16 cellular contexts compared by ENCODE assay signal in the genomic region with DNA sequence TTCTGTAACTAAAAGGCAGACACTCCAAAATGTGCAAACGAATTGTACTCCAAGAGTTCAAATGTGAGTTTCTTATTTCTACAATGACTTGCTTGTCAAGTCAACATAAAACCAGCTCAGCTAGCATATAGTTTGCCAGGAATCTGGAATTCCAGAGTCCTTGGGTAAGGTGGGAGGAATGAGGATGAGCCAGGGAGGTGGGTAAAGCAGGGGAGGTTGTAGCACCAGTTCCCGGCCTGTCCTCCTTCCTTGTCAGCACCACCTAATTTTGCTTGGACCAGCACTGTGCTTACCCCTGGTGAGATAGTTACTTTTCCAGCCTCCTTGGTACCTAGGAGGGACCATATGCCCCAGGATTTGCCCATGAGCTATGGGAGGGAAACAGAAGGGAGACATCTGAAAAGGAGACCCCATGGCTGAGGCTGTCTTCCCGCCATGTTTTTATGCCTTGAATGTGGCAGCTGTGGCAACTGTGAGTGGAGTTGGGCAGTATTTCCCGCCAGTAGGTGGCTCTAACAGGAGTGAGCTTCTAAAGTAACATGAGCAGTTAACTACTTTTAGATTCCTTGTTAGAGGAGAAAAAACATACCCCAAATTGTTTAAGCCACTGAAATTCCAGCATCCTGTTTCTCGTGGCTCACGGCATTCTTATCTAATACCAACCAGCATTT.
DNase-seq lines count a peak whose midpoint lies in the region; ATAC-seq and TF ChIP-seq lines count a peak whose summit lies in the region.
"Had no signal": no experiment of that assay in that cellular context is flagged by ENCODE, and none has a peak within 500 bp of the region (broad histone marks: within the 10 kb centered on the region; RNA-seq: fewer than 3 reads in every experiment).

No MANE protein-coding gene starts in this region.

- H2AFZ ChIP-seq in MM.1S (ENCODE audit: low read length) = no peak overlapping the region

- H3F3A ChIP-seq in MM.1S (ENCODE audit: insufficient read depth, low read length) = no peaks in the 10 kb centered on the region

- H3K27ac Mint-ChIP-seq in WTC11 = no peak overlapping the region
- H3K27ac Mint-ChIP-seq: activated B cell treated with CpG ODN at 0.5 μM for 24 hours; activated CD8-positive, alpha-beta memory T cell treated with anti-CD3 and anti-CD28 coated beads, Interleukin-2, amount 10 ng/mL, durations not matched to agents 7 days and 5 days; CD4-positive, CD25-positive, alpha-beta regulatory T cell; natural killer cell treated with Interleukin-12 subunit alpha and Interleukin-12 subunit beta and Interleukin-15 and Interleukin-18, amount 100 ng/mL, for 72 hours had no signal

- H3K18ac ChIP-seq in mesendoderm (ENCODE audit: low read length) = no peak overlapping the region

- no peaks in the 10 kb centered on the region for H4K20me1 ChIP-seq in MM.1S (ENCODE audit: insufficient read depth, low read length)

- H2BK5ac ChIP-seq in mesendoderm (ENCODE audit: low read length) = no peak overlapping the region

- H3K9ac ChIP-seq in MM.1S (ENCODE audit: low read length) (no peak overlapping the region), mesendoderm (ENCODE audit: low read length) (no peak overlapping the region)

- DNase-seq in GM12864 (ENCODE audit: low read depth) (no peak), MM.1S (no peak), WTC11 (ENCODE audit: low spot score) (peak; percentile 57), mesendoderm (peak; percentile 64), NCI-H446 treated with DMSO at 0.1 percent for 48 hours (lab: John Stamatoyannopoulos, UW) (no peak), upper lobe of left lung (no peak)
- DNase-seq: activated B cell treated with CpG ODN at 0.5 μM for 24 hours; activated CD8-positive, alpha-beta memory T cell treated with anti-CD3 and anti-CD28 coated beads, Interleukin-2, amount 10 ng/mL, durations not matched to agents 7 days and 5 days; CD4-positive, CD25-positive, alpha-beta regulatory T cell; dermis blood vessel endothelial cell; mammary epithelial cell; NCI-H1436 treated with DMSO at 0.1 percent for 48 hours had no signal

- H2BK120ac ChIP-seq in mesendoderm (ENCODE audit: low read depth, low read length) = no peak overlapping the region

- no peak overlapping the region for H2AK5ac ChIP-seq in mesendoderm (ENCODE audit: low read length)

- H3K79me2 ChIP-seq in MM.1S (ENCODE audit: low read length) (no peaks in the 10 kb centered on the region), mesendoderm (ENCODE audit: control insufficient read depth, insufficient read depth, low read length) (no peaks in the 10 kb centered on the region)

- TF ChIP-seq POLR2A in upper lobe of left lung (IDR thresholded peaks at IDR 0.05) = no peak

- no peak overlapping the region for H2BK15ac ChIP-seq in mesendoderm (replicated peaks; ENCODE audit: low read depth)

- no peaks in the 10 kb centered on the region for H3K4me1 ChIP-seq in MM.1S (ENCODE audit: low read length)
- H3K4me1 ChIP-seq in mesendoderm (ENCODE audit: control insufficient read depth, low read depth, low read length) = no peaks in the 10 kb centered on the region
- H3K4me1 ChIP-seq in upper lobe of left lung = no peaks in the 10 kb centered on the region
- H3K4me1 ChIP-seq: suprapubic skin had no signal

- no peaks in the 10 kb centered on the region for H3K9me3 ChIP-seq in MM.1S (replicated peaks; ENCODE audit: insufficient read depth, low read length)
- H3K9me3 ChIP-seq in upper lobe of left lung = peaks cover 0 to 7% (median under 1%) of the 10 kb centered on the region in 4 donors
- H3K9me3 ChIP-seq: suprapubic skin had no signal

- H3K4me3 Mint-ChIP-seq in WTC11 = no peak overlapping the region
- H3K4me3 Mint-ChIP-seq: activated B cell treated with CpG ODN at 0.5 μM for 24 hours; activated CD8-positive, alpha-beta memory T cell treated with anti-CD3 and anti-CD28 coated beads, Interleukin-2, amount 10 ng/mL, durations not matched to agents 7 days and 5 days; CD4-positive, CD25-positive, alpha-beta regulatory T cell; natural killer cell treated with Interleukin-12 subunit alpha and Interleukin-12 subunit beta and Interleukin-15 and Interleukin-18, amount 100 ng/mL, for 72 hours had no signal

- no peak overlapping the region for H3K56ac ChIP-seq in mesendoderm (ENCODE audit: low read length)

- H3K27me3 Mint-ChIP-seq in WTC11 (ENCODE audit: low read depth) = peaks cover 6% of the 10 kb centered on the region
- H3K27me3 Mint-ChIP-seq: activated B cell treated with CpG ODN at 0.5 μM for 24 hours; activated CD8-positive, alpha-beta memory T cell treated with anti-CD3 and anti-CD28 coated beads, Interleukin-2, amount 10 ng/mL, durations not matched to agents 7 days and 5 days; CD4-positive, CD25-positive, alpha-beta regulatory T cell; natural killer cell treated with Interleukin-12 subunit alpha and Interleukin-12 subunit beta and Interleukin-15 and Interleukin-18, amount 100 ng/mL, for 72 hours had no signal

- ATAC-seq in WTC11 (peak; percentile 89), GM18511 (IDR thresholded peaks at IDR 0.05; ENCODE audit: unreplicated experiment) (no peak), upper lobe of left lung (ENCODE audit: low FRiP score in 2 of 2) (no peak)
- ATAC-seq: activated CD8-positive, alpha-beta memory T cell treated with anti-CD3 and anti-CD28 coated beads, Interleukin-2, amount 10 ng/mL, durations not matched to agents 7 days and 5 days; natural killer cell treated with Interleukin-12 subunit alpha and Interleukin-12 subunit beta and Interleukin-15 and Interleukin-18, amount 100 ng/mL, for 72 hours had no signal

- H3K4me3 ChIP-seq in GM12864 (ENCODE audit: low read depth, low read length) = no peak overlapping the region
- no peak overlapping the region for H3K4me3 ChIP-seq in MM.1S (ENCODE audit: low read length)
- H3K4me3 ChIP-seq in mesendoderm (ENCODE audit: low read length) = no peak overlapping the region
- no peak overlapping the region for H3K4me3 ChIP-seq in upper lobe of left lung
- H3K4me3 ChIP-seq: SK-N-MC, suprapubic skin had no signal

- WGBS in mesendoderm (ENCODE audit: extremely low coverage, insufficient coverage, low lambda C conversion rate) = no CpG with 5 or more reads among the region's 6 CpGs
- 70 to 75% methylated on average over 6 of the region's 6 CpGs for WGBS in upper lobe of left lung, 2 donors

- CTCF ChIA-PET in WTC11 (lab: Charles Lee) = interaction anchor here (0.6 to 1.4 kb wide), 15 partner anchors 11 to 800 kb away, joined by 3 to 6 read pairs (median 3); no protein-coding TSS in a partner anchor

- TF ChIP-seq EP300 in upper lobe of left lung (IDR thresholded peaks at IDR 0.05) = no peak

- no peaks in the 10 kb centered on the region for H3K4me1 Mint-ChIP-seq in WTC11
- H3K4me1 Mint-ChIP-seq: activated B cell treated with CpG ODN at 0.5 μM for 24 hours; activated CD8-positive, alpha-beta memory T cell treated with anti-CD3 and anti-CD28 coated beads, Interleukin-2, amount 10 ng/mL, durations not matched to agents 7 days and 5 days; CD4-positive, CD25-positive, alpha-beta regulatory T cell had no signal

- POLR2A ChIA-PET in WTC11 (lab: Charles Lee) = no interaction called here

- H3K9me2 ChIP-seq in MM.1S (replicated peaks; ENCODE audit: insufficient read depth, low read length) = no peaks in the 10 kb centered on the region

- H3K79me1 ChIP-seq in mesendoderm (ENCODE audit: low read length) = no peaks in the 10 kb centered on the region

- no peak overlapping the region for H4K5ac ChIP-seq in mesendoderm (ENCODE audit: low read length)

- no peaks in the 10 kb centered on the region for H3K36me3 Mint-ChIP-seq in WTC11
- H3K36me3 Mint-ChIP-seq: activated CD8-positive, alpha-beta memory T cell treated with anti-CD3 and anti-CD28 coated beads, Interleukin-2, amount 10 ng/mL, durations not matched to agents 7 days and 5 days; CD4-positive, CD25-positive, alpha-beta regulatory T cell had no signal

- no peak overlapping the region for H4K8ac ChIP-seq in mesendoderm (ENCODE audit: low read depth, low read length)

- no peak overlapping the region for H3K4ac ChIP-seq in mesendoderm (ENCODE audit: low read depth, low read length)

- H3K36me3 ChIP-seq in MM.1S (replicated peaks; ENCODE audit: insufficient read depth, low read length) (no peaks in the 10 kb centered on the region), mesendoderm (ENCODE audit: control insufficient read depth, insufficient read depth, low read length) (no peaks in the 10 kb centered on the region), upper lobe of left lung (no peaks in the 10 kb centered on the region)
- H3K36me3 ChIP-seq: suprapubic skin had no signal

- H3K27me3 ChIP-seq in MM.1S (replicated peaks; ENCODE audit: insufficient read depth, low read length) = no peaks in the 10 kb centered on the region
- no peaks in the 10 kb centered on the region for H3K27me3 ChIP-seq in mesendoderm (ENCODE audit: insufficient read depth, low read length, poor library complexity)
- no peaks in the 10 kb centered on the region for H3K27me3 ChIP-seq in upper lobe of left lung
- H3K27me3 ChIP-seq: suprapubic skin had no signal

- peaks cover 16% of the 10 kb centered on the region for H3K9me3 Mint-ChIP-seq in WTC11

- no peak overlapping the region for H3K27ac ChIP-seq in MM.1S (ENCODE audit: low read length)
- H3K27ac ChIP-seq in mesendoderm (ENCODE audit: low read depth, low read length) = no peak overlapping the region
- H3K27ac ChIP-seq in upper lobe of left lung = no peak overlapping the region
- H3K27ac ChIP-seq: SK-N-MC, suprapubic skin had no signal

- H3K4me2 ChIP-seq in MM.1S (ENCODE audit: low read depth, low read length) (no peak overlapping the region), mesendoderm (ENCODE audit: low read length) (no peak overlapping the region)

- TF ChIP-seq CTCF in GM12864 (IDR thresholded peaks at IDR 0.05; ENCODE audit: low read depth, low read length, missing control alignments) = peak; percentile 13
- TF ChIP-seq CTCF in MM.1S (IDR thresholded peaks at IDR 0.05; ENCODE audit: low read length) = 0 out of 2 replicates have a peak, but pooled peaks have one; percentile 4
- peak; percentile 22; the same call in 1 of the 2 replicates for TF ChIP-seq CTCF in WTC11 (IDR thresholded peaks at IDR 0.05)
- TF ChIP-seq CTCF in upper lobe of left lung (IDR thresholded peaks at IDR 0.05) = no peak

- no peak overlapping the region for H3K23ac ChIP-seq in mesendoderm (ENCODE audit: low read length)

TF ChIP-seq in WTC11, 78 proteins besides CTCF, POLR2A, EP300 and RAD21:
- no peak for TF ChIP-seq FOXK1 (CRISPR knock-in tag; IDR thresholded peaks at IDR 0.05)
- TF ChIP-seq, protein P1, sequence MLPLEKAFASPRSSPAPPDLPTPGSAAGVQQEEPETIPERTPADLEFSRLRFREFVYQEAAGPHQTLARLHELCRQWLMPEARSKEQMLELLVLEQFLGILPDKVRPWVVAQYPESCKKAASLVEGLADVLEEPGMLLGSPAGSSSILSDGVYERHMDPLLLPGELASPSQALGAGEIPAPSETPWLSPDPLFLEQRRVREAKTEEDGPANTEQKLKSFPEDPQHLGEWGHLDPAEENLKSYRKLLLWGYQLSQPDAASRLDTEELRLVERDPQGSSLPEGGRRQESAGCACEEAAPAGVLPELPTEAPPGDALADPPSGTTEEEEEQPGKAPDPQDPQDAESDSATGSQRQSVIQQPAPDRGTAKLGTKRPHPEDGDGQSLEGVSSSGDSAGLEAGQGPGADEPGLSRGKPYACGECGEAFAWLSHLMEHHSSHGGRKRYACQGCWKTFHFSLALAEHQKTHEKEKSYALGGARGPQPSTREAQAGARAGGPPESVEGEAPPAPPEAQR (CRISPR knock-in tag; IDR thresholded peaks at IDR 0.05) = peak; percentile 70; the same call in 1 of the 2 replicates

Comparison
In these comparisons a context has a peak if more than half of its experiments do, and no peak if none do; other contexts are left out.
1. DNase-seq: peak in WTC11 (single experiment) and mesendoderm (single experiment); none in GM12864 (single experiment), MM.1S (single experiment), NCI-H446 treated with DMSO at 0.1 percent for 48 hours (single experiment) and upper lobe of left lung (0 of 2).
2. CTCF ChIP-seq: peak in GM12864 (single experiment), MM.1S (single experiment) and WTC11 (single experiment); none in upper lobe of left lung (0 of 6).